In genomic region chr1:153790996-153791855, GRCh38 we compare ENCODE assay signal across 8 cellular contexts. TPM values are rescaled to one million over a fixed set of nuclear protein-coding genes. Genes with fewer than 3 reads are reported as not detected.
DNase-seq lines count a peak whose midpoint lies in the region; ATAC-seq and TF ChIP-seq lines count a peak whose summit lies in the region.

No MANE protein-coding gene starts in this region.

- peak overlapping the region; percentile 24; the same call in 1 of the 2 replicates for H3K4me3 ChIP-seq in GM08714 (ENCODE audit: low read length)
- peak overlapping the region; percentile 85 for H3K4me3 ChIP-seq in adipocyte (ENCODE audit: low read length)
- peak overlapping the region; percentile 73 for H3K4me3 ChIP-seq in thoracic aorta

- no peaks in the 10 kb centered on the region for H3K36me3 ChIP-seq in adipocyte (ENCODE audit: control insufficient read depth, insufficient read depth, low read length, severe bottlenecking)
- no peaks in the 10 kb centered on the region for H3K36me3 ChIP-seq in thoracic aorta

- peaks cover 30% of the 10 kb centered on the region for H3K4me1 ChIP-seq in adipocyte (ENCODE audit: control insufficient read depth, insufficient read depth, low read length)
- peaks cover 4 to 28% of the 10 kb centered on the region in 2 donors for H3K4me1 ChIP-seq in thoracic aorta (ENCODE audit: control insufficient read depth in 1 of 2, low read depth in 2 of 2)

- H3K9me3 ChIP-seq in adipocyte (ENCODE audit: control insufficient read depth, low read length) (no peaks in the 10 kb centered on the region), thoracic aorta (no peaks in the 10 kb centered on the region)

- ATAC-seq in GM21447 (IDR thresholded peaks at IDR 0.05; ENCODE audit: unreplicated experiment) (peak; percentile 89), left colon (peak; percentile 33), thoracic aorta (ENCODE audit: insufficient number of reproducible peaks, low FRiP score, low read depth) (peak; percentile 47)

- no peak for TF ChIP-seq CTCF in thoracic aorta (IDR thresholded peaks at IDR 0.05)

- H3K27me3 ChIP-seq in adipocyte (replicated peaks; ENCODE audit: control insufficient read depth, insufficient read depth, low read length) = no peaks in the 10 kb centered on the region
- no peaks in the 10 kb centered on the region for H3K27me3 ChIP-seq in thoracic aorta (replicated peaks; ENCODE audit: insufficient read depth)

- intact Hi-C loops in left colon (cut with DNase I, micrococcal nuclease) = loop anchor here (10.0 kb wide), 1 partner anchor 194 kb away; the partner anchor contains the start of gene RAB13 (in 2 of the 2)

- peak overlapping the region; percentile 93 for H3K9ac ChIP-seq in adipocyte (ENCODE audit: low read length)

- H3K27ac ChIP-seq in thoracic aorta = peak overlapping the region; percentile 98 to 99

- peak; percentile 69 for DNase-seq in HT1080 (ENCODE audit: low read depth)
- peak; percentile 95 for DNase-seq in adipocyte (ENCODE audit: low read depth)
- peak in 1 of 2 donors; percentile 47 for DNase-seq in left colon
- no peak for DNase-seq in thoracic aorta (ENCODE audit: low spot score)
- DNase-seq in T-helper 9 cell = no peak
- no peak for DNase-seq in NCI-H1105 treated with DMSO at 0.1 percent for 48 hours (lab: John Stamatoyannopoulos, UW)

RNA-seq across cellular contexts. Expression of gene SLC27A3, which starts 16.0 kb away (rescaled TPM):
- 0.74 and 4.5 TPM in 2 replicates for total RNA-seq in HT1080 (2014; rRNA removed; shearing (Covaris generic))
- polyA plus RNA-seq in HT1080 (2015; cell fraction: cytosol; rRNA removed) = 0.38 and 0.40 TPM in 2 replicates
- 9.4 and 10.1 TPM in 2 replicates for polyA plus RNA-seq in HT1080 (2015; cell fraction: nucleus; rRNA removed)
- total RNA-seq in left colon (10 to 100 TPM; 22.5 to 24.8 TPM), thoracic aorta (100 to 1,000 TPM in 1 of 2 donors, 10 to 100 TPM in 1; 71.7 to 116 TPM)

Comparison
In these comparisons a context has a peak if more than half of its experiments do, and no peak if none do; other contexts are left out.
1. H3K4me3 ChIP-seq: peak in every context shown above with its lines; median percentile 85 in adipocyte; 73 in thoracic aorta; 24 in GM08714.
2. ATAC-seq: peak in every context shown above with its lines; median percentile 89 in GM21447; 47 in thoracic aorta; 33 in left colon.
3. DNase-seq: peak in HT1080 (single experiment) and adipocyte (single experiment); none in thoracic aorta (single experiment), T-helper 9 cell (single experiment) and NCI-H1105 treated with DMSO at 0.1 percent for 48 hours (single experiment).